12 cellular contexts compared by ENCODE assay signal in the genomic region with DNA sequence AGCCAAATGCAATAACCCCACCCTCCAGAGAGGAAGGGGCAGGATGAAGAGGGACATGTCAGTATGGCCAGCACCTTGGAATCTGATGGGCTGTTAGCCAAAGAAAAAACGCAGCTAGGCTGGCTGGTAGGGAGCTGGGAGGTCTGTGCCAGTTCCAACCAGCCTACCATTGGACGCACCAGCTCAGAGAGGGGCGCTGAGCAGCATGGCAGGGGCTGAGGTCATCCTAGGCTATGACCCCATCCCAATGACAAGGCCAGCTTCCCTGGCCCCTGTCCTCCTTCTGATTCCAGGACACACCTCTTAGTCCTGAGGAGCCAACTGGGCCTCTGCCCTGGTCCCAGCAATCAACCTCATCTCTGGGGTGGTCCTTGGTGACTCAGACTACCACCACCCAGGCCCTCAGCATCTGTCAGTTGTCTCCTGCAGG. TPM values are rescaled to one million over a fixed set of nuclear protein-coding genes. Genes with fewer than 3 reads are reported as not detected.
DNase-seq lines count a peak whose midpoint lies in the region; ATAC-seq and TF ChIP-seq lines count a peak whose summit lies in the region.
"Had no signal": no experiment of that assay in that cellular context is flagged by ENCODE, and none has a peak within 500 bp of the region (broad histone marks: within the 10 kb centered on the region; RNA-seq: fewer than 3 reads in every experiment).

No MANE protein-coding gene starts in this region.

- peak overlapping the region in 1 of 11 experiments; percentile 3; a peak in 1 of 22 replicates for H3K27ac ChIP-seq in BLaER1 treated with 17β-estradiol and CSF1 and Interleukin-3, amounts not matched to agents 10 nM and 100 nM
- H3K27ac ChIP-seq in RWPE1 (peak overlapping the region; percentile 69), epithelial cell of prostate (peak overlapping the region; percentile 99)
- H3K27ac ChIP-seq: HL-60 had no signal

- H3K27me3 ChIP-seq in BLaER1 treated with 17β-estradiol and CSF1 and Interleukin-3, amounts not matched to agents 10 nM and 100 nM = no peaks in the 10 kb centered on the region

- CTCF ChIA-PET in RWPE1 (lab: Yijun Ruan, JAX) = interaction anchor here (0.8 kb wide), 1 partner anchor 163 kb away, joined by 3 read pairs; no protein-coding TSS in a partner anchor

- no peak for ATAC-seq in GM19023 (IDR thresholded peaks at IDR 0.05; ENCODE audit: unreplicated experiment)

- H3K4me3 ChIP-seq in BLaER1 treated with 17β-estradiol and CSF1 and Interleukin-3, amounts not matched to agents 10 nM and 100 nM = no peak overlapping the region

- H3K4me2 ChIP-seq in BLaER1 treated with 17β-estradiol and CSF1 and Interleukin-3, amounts not matched to agents 10 nM and 100 nM = peak overlapping the region; percentile 14 to 66 (median 56)

- intact Hi-C loops in posterior vena cava (cut with DNase I) = loop anchor here in 1 of 2 donors (1.0 kb wide), 1 partner anchor 14 kb away; no protein-coding TSS in a partner anchor

- TF ChIP-seq CTCF in RWPE1 (conservative IDR thresholded peaks at IDR 0.05; ENCODE audit: low read depth) = no peak

- DNase-seq in RWPE1 (ENCODE audit: low spot score) = no peak
- DNase-seq in epithelial cell of prostate (ENCODE audit: low read depth, low spot score) = no peak
- peak; percentile 41 for DNase-seq in posterior vena cava (ENCODE audit: low spot score)
- no peak for DNase-seq in hippocampal formation (lab: John Stamatoyannopoulos, UW)
- DNase-seq in AML-193 (lab: John Stamatoyannopoulos, UW) = no peak
- no peak for DNase-seq in NCI-H1694 (lab: John Stamatoyannopoulos, UW)
- DNase-seq: C1 segment of cervical spinal cord; NCI-H1092 treated with DMSO at 0.1 percent for 48 hours; stimulated activated CD4-positive, alpha-beta T cell treated with anti-CD3 and anti-CD28 coated beads, Interleukin-4, amount 100 ng/mL, for 24 hours had no signal

- H3K9me3 ChIP-seq in BLaER1 treated with 17β-estradiol and CSF1 and Interleukin-3, amounts not matched to agents 10 nM and 100 nM (replicated peaks in 1 of 11) = no peaks in the 10 kb centered on the region

- peaks cover 6 to 83% (median 27%) of the 10 kb centered on the region in 11 experiments; a peak in 21 of 22 replicates for H3K36me3 ChIP-seq in BLaER1 treated with 17β-estradiol and CSF1 and Interleukin-3, amounts not matched to agents 10 nM and 100 nM

- H3K4me1 ChIP-seq in BLaER1 treated with 17β-estradiol and CSF1 and Interleukin-3, amounts not matched to agents 10 nM and 100 nM = peaks cover 48 to 94% (median 68%) of the 10 kb centered on the region in 10 experiments

- peaks cover 94 to 100% (median 100%) of the 10 kb centered on the region in 11 experiments for H4K20me1 ChIP-seq in BLaER1 treated with 17β-estradiol and CSF1 and Interleukin-3, amounts not matched to agents 10 nM and 100 nM

- POLR2A ChIA-PET in RWPE1 (lab: Yijun Ruan, JAX; ENCODE audit: low non-redundant PET) = no interaction called here

- no peak overlapping the region for H3K9ac ChIP-seq in BLaER1 treated with 17β-estradiol and CSF1 and Interleukin-3, amounts not matched to agents 10 nM and 100 nM

RNA-seq across cellular contexts. Expression of a gene that starts 12.2 kb away (rescaled TPM):
- total RNA-seq in posterior vena cava = 100 to 1,000 TPM; 665 to 826 TPM
